Comparison of ENCODE assay signal across 18 cellular contexts in the genomic region with DNA sequence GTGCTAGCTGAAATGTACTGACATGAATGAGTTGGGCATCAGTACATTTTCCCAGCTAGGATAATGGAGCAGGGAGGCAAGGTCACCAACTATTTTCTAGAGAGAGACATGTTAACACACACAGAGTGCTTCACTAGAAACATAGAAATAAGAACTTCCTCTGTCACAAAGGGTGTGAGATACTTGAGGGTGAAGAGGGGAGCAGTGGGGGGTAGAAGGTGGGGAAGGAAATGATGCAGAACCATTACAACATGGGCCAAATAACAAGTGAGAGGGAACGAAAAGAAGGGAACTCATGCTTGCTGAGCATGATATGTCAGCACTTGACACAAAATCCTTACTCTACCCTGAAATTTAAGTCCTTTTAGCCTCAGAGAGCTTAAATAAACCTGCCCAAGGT.
DNase-seq lines count a peak whose midpoint lies in the region; ATAC-seq and TF ChIP-seq lines count a peak whose summit lies in the region.
"Had no signal": no experiment of that assay in that cellular context is flagged by ENCODE, and none has a peak within 500 bp of the region (broad histone marks: within the 10 kb centered on the region; RNA-seq: fewer than 3 reads in every experiment).

No MANE protein-coding gene starts in this region.

- H3K27ac ChIP-seq in right cardiac atrium (ENCODE audit: low read length): peak overlapping the region; percentile 45

- POLR2A ChIA-PET in Caco-2 (lab: Charles Lee): no interaction called here

- H3K36me3 Mint-ChIP-seq in natural killer cell (no peaks in the 10 kb centered on the region), Caco-2 (ENCODE audit: insufficient read depth, unreplicated experiment) (no peaks in the 10 kb centered on the region)
- no peaks in the 10 kb centered on the region for H3K36me3 Mint-ChIP-seq in natural killer cell treated with Interleukin-12 subunit alpha and Interleukin-12 subunit beta and Interleukin-15 and Interleukin-18, amount 100 ng/mL, for 72 hours

- WGBS in right cardiac atrium: 34% methylated on average over 1 of the region's 1 CpG

- BruUV-seq in Caco-2 (replicated peaks; lab: Mats Ljungman, UMichigan): no TSS peak

- H3K4me3 Mint-ChIP-seq in natural killer cell (no peak overlapping the region), Caco-2 (ENCODE audit: unreplicated experiment) (no peak overlapping the region)
- H3K4me3 Mint-ChIP-seq in natural killer cell treated with Interleukin-12 subunit alpha and Interleukin-12 subunit beta and Interleukin-15 and Interleukin-18, amount 100 ng/mL, for 72 hours: no peak overlapping the region
- H3K4me3 Mint-ChIP-seq: activated CD4-positive, alpha-beta T cell treated with anti-CD3 and anti-CD28 coated beads for 36 hours; activated T-cell treated with anti-CD3 and anti-CD28 coated beads, Interleukin-2, amount 50 U/mL, for 24 hours had no signal

- TF ChIP-seq CTCF in natural killer cell (IDR thresholded peaks at IDR 0.05) (no peak), Caco-2 (IDR thresholded peaks at IDR 0.05; ENCODE audit: insufficient read depth in 1 of 2, low read depth in 1 of 2, low read length in 1 of 2, severe bottlenecking in 1 of 2, unreplicated experiment in 1 of 2) (no peak)

- H3K27me3 Mint-ChIP-seq in natural killer cell (ENCODE audit: low read depth in 2 of 2) (no peaks in the 10 kb centered on the region), Caco-2 (ENCODE audit: insufficient read depth, unreplicated experiment) (no peaks in the 10 kb centered on the region)
- no peaks in the 10 kb centered on the region for H3K27me3 Mint-ChIP-seq in natural killer cell treated with Interleukin-12 subunit alpha and Interleukin-12 subunit beta and Interleukin-15 and Interleukin-18, amount 100 ng/mL, for 72 hours
- H3K27me3 Mint-ChIP-seq: activated CD4-positive, alpha-beta T cell treated with anti-CD3 and anti-CD28 coated beads for 36 hours; activated T-cell treated with anti-CD3 and anti-CD28 coated beads, Interleukin-2, amount 50 U/mL, for 24 hours had no signal

- CTCF ChIA-PET in Caco-2 (lab: Charles Lee): no interaction called here

- intact Hi-C loops in natural killer cell (cut with micrococcal nuclease) (no loop called here), right cardiac atrium (cut with DNase I) (no loop called here), Caco-2 (cut with micrococcal nuclease; ENCODE audit: unreplicated experiment) (no loop called here)

- H3K9me3 ChIP-seq in right cardiac atrium (ENCODE audit: control insufficient read depth, low read length) (no peaks in the 10 kb centered on the region), Caco-2 (no peaks in the 10 kb centered on the region)

- H3K4me1 Mint-ChIP-seq in natural killer cell (peaks cover 0 to 5% of the 10 kb centered on the region in 2 donors), Caco-2 (ENCODE audit: low read depth, unreplicated experiment) (no peaks in the 10 kb centered on the region)
- H3K4me1 Mint-ChIP-seq in natural killer cell treated with Interleukin-12 subunit alpha and Interleukin-12 subunit beta and Interleukin-15 and Interleukin-18, amount 100 ng/mL, for 72 hours (ENCODE audit: low read depth in 2 of 2): peaks cover 3 to 5% of the 10 kb centered on the region in 2 donors

- ATAC-seq in natural killer cell: peak; percentile 58 to 71 (median 65)
- no peak for ATAC-seq in natural killer cell treated with Interleukin-12 subunit alpha and Interleukin-12 subunit beta and Interleukin-15 and Interleukin-18, amount 100 ng/mL, for 72 hours
- ATAC-seq in right cardiac atrium: peak; percentile 43 to 60
- ATAC-seq: activated CD4-positive, alpha-beta T cell treated with anti-CD3 and anti-CD28 coated beads for 36 hours; esophagus mucosa; HCT116 had no signal

- no peaks in the 10 kb centered on the region for H3K36me3 ChIP-seq in Caco-2 (ENCODE audit: control insufficient read depth, insufficient read depth, low read length)

- H3K27me3 ChIP-seq in right cardiac atrium (ENCODE audit: control insufficient read depth, insufficient read depth) (no peaks in the 10 kb centered on the region), Caco-2 (replicated peaks; ENCODE audit: control insufficient read depth, insufficient read depth, low read length) (no peaks in the 10 kb centered on the region)

- peak overlapping the region in 1 of 2 donors; percentile 23 for H3K27ac Mint-ChIP-seq in natural killer cell
- H3K27ac Mint-ChIP-seq in natural killer cell treated with Interleukin-12 subunit alpha and Interleukin-12 subunit beta and Interleukin-15 and Interleukin-18, amount 100 ng/mL, for 72 hours: no peak overlapping the region
- no peak overlapping the region for H3K27ac Mint-ChIP-seq in Caco-2 (ENCODE audit: unreplicated experiment)
- H3K27ac Mint-ChIP-seq: activated CD4-positive, alpha-beta T cell treated with anti-CD3 and anti-CD28 coated beads for 36 hours; activated T-cell treated with anti-CD3 and anti-CD28 coated beads, Interleukin-2, amount 50 U/mL, for 24 hours had no signal

- DNase-seq in natural killer cell (no peak), NOMO-1 treated with DMSO at 0.1 percent for 48 hours (lab: John Stamatoyannopoulos, UW; ENCODE audit: unreplicated experiment) (peak; percentile 85), right cardiac atrium (no peak), NCI-H1694 treated with DMSO at 0.1 percent for 48 hours (lab: John Stamatoyannopoulos, UW) (no peak), Caco-2 (no peak), KG1 (lab: John Stamatoyannopoulos, UW) (no peak)
- no peak for DNase-seq in natural killer cell treated with Interleukin-12 subunit alpha and Interleukin-12 subunit beta and Interleukin-15 and Interleukin-18, amount 100 ng/mL, for 72 hours (ENCODE audit: low spot score)
- DNase-seq in activated naive CD4-positive, alpha-beta T cell treated with anti-CD3 and anti-CD28 coated beads, Interleukin-2, amount 50 U/mL, for 16 hours: no peak
- DNase-seq: activated CD4-positive, alpha-beta T cell treated with anti-CD3 and anti-CD28 coated beads for 36 hours; activated T-cell treated with anti-CD3 and anti-CD28 coated beads, Interleukin-2, amount 50 U/mL, for 24 hours; hippocampal formation; MM.1S; NCI-H226; stimulated activated CD4-positive, alpha-beta T cell treated with anti-CD3 and anti-CD28 coated beads, Interleukin-15, amount 100 ng/mL, for 24 hours; T-helper 2 cell had no signal

- H3K4me3 ChIP-seq in right cardiac atrium (ENCODE audit: low read length): no peak overlapping the region
- no peak overlapping the region for H3K4me3 ChIP-seq in Caco-2 (ENCODE audit: low read depth, low read length)
- H3K4me3 ChIP-seq: coronary artery had no signal

- H3K9me3 Mint-ChIP-seq in natural killer cell (no peaks in the 10 kb centered on the region), Caco-2 (ENCODE audit: unreplicated experiment) (no peaks in the 10 kb centered on the region)
- H3K9me3 Mint-ChIP-seq in natural killer cell treated with Interleukin-12 subunit alpha and Interleukin-12 subunit beta and Interleukin-15 and Interleukin-18, amount 100 ng/mL, for 72 hours: no peaks in the 10 kb centered on the region
- H3K9me3 Mint-ChIP-seq: activated T-cell treated with anti-CD3 and anti-CD28 coated beads, Interleukin-2, amount 50 U/mL, for 24 hours had no signal

- H3K4me1 ChIP-seq in right cardiac atrium (ENCODE audit: control insufficient read depth, insufficient read depth, low read length) (peaks cover 2% of the 10 kb centered on the region), Caco-2 (peaks cover 4% of the 10 kb centered on the region; the same call in 1 of the 2 replicates)

Comparison
In these comparisons a context has a peak if more than half of its experiments do, and no peak if none do; other contexts are left out.
1. ATAC-seq: peak in natural killer cell (3 of 3) and right cardiac atrium (2 of 2); none in natural killer cell treated with Interleukin-12 subunit alpha and Interleukin-12 subunit beta and Interleukin-15 and Interleukin-18, amount 100 ng/mL, for 72 hours (0 of 2).